ENCODE assay signal across 1 cellular context in genomic region chr17:76246080-76247066, GRCh38.
TF ChIP-seq lines count a peak whose summit lies in the region.

No MANE protein-coding gene starts in this region.

TF ChIP-seq in GM23338, 12 proteins besides CTCF, POLR2A, EP300 and RAD21 (continued from another document):
- TF ChIP-seq ZNF462 (CRISPR knock-in tag; IDR thresholded peaks at IDR 0.05) (no peak), CREB1 (CRISPR knock-in tag; IDR thresholded peaks at IDR 0.05; ENCODE audit: low read depth) (no peak), ZNF331 (CRISPR knock-in tag; IDR thresholded peaks at IDR 0.05; ENCODE audit: low read depth) (no peak), REST (IDR thresholded peaks at IDR 0.05; ENCODE audit: unreplicated experiment) (no peak), POLR2AphosphoS5 (IDR thresholded peaks at IDR 0.05; ENCODE audit: low read depth) (no peak), ZNF114 (CRISPR knock-in tag; IDR thresholded peaks at IDR 0.05) (no peak), JUNB (IDR thresholded peaks at IDR 0.05; ENCODE audit: unreplicated experiment) (no peak), STAT1 (IDR thresholded peaks at IDR 0.05; ENCODE audit: unreplicated experiment) (no peak), ETS1 (IDR thresholded peaks at IDR 0.05) (no peak)
